23 cellular contexts compared by ENCODE assay signal in genomic region chrX:139831017-139831416, GRCh38.
DNase-seq lines count a peak whose midpoint lies in the region; ATAC-seq, FAIRE-seq and TF ChIP-seq lines count a peak whose summit lies in the region.
"Had no signal": no experiment of that assay in that cellular context is flagged by ENCODE, and none has a peak within 500 bp of the region (broad histone marks: within the 10 kb centered on the region; RNA-seq: fewer than 3 reads in every experiment).

No MANE protein-coding gene starts in this region.

- ATAC-seq in RWPE2 (ENCODE audit: low read depth) = no peak
- ATAC-seq: gastrocnemius medialis; stimulated activated naive CD8-positive, alpha-beta T cell treated with anti-CD3 and anti-CD28 coated beads, Interleukin-15, Interleukin-2, amounts not matched to agents 100 U/mL and 50 U/mL, for 24 hours had no signal

- no TSS peak for BruUV-seq in A673 (replicated peaks; lab: Mats Ljungman, UMichigan)

- DNase-seq in A673 (ENCODE audit: low spot score) (no peak), GM23248 (peak; percentile 13), RWPE2 (ENCODE audit: low spot score) (no peak), kidney (no peak), NCI-H187 treated with DMSO at 0.1 percent for 48 hours (lab: John Stamatoyannopoulos, UW) (no peak), NOMO-1 treated with dmso at 0.1 percent for 144 hours (lab: John Stamatoyannopoulos, UW; ENCODE audit: unreplicated experiment) (no peak), COLO829 (ENCODE audit: low spot score) (no peak), foreskin fibroblast (no peak)
- DNase-seq: activated naive CD4-positive, alpha-beta T cell; CD4-positive, alpha-beta memory T cell; central memory CD4-positive, alpha-beta T cell; dorsolateral prefrontal cortex; gastrocnemius medialis; GOT3; NCI-H1436 treated with DMSO at 0.1 percent for 48 hours; NCI-H2171 treated with DMSO at 0.1 percent for 48 hours; NCI-H526; Right ventricle myocardium superior; stimulated activated CD4-positive, alpha-beta T cell treated with anti-CD3 and anti-CD28 coated beads, Interleukin-2, amount 100 ng/mL, for 48 hours; stimulated activated naive CD8-positive, alpha-beta T cell treated with anti-CD3 and anti-CD28 coated beads, Interleukin-15, Interleukin-2, amounts not matched to agents 100 U/mL and 50 U/mL, for 24 hours; tibial artery had no signal

- TF ChIP-seq CTCF in A673 (conservative IDR thresholded peaks at IDR 0.05; ENCODE audit: low read depth, low read length) (no peak), RWPE2 (IDR thresholded peaks at IDR 0.05; ENCODE audit: poor library complexity, severe bottlenecking) (no peak), kidney (IDR thresholded peaks at IDR 0.05; ENCODE audit: borderline replicate concordance, extremely low read depth, insufficient read depth) (no peak), foreskin fibroblast (IDR thresholded peaks at IDR 0.05; ENCODE audit: low read depth, low read length) (no peak)

- H3K4me3 ChIP-seq in A673 (ENCODE audit: low read depth, low read length, poor library complexity, severe bottlenecking) = no peak overlapping the region
- H3K4me3 ChIP-seq in GM23248 = no peak overlapping the region
- no peak overlapping the region for H3K4me3 ChIP-seq in RWPE2 (ENCODE audit: severe bottlenecking)
- H3K4me3 ChIP-seq in kidney (ENCODE audit: low read length in 2 of 2) = peak overlapping the region in 1 of 2 donors; percentile 0
- H3K4me3 ChIP-seq in foreskin fibroblast (ENCODE audit: low read depth in 1 of 2, low read length in 2 of 2) = no peak overlapping the region
- H3K4me3 ChIP-seq: dorsolateral prefrontal cortex, gastrocnemius medialis, skin epidermis, tibial artery had no signal

- POLR2A ChIA-PET in A673 (lab: Charles Lee; ENCODE audit: low non-redundant PET) = interaction anchor here (0.6 kb wide), 1 partner anchor 1833 kb away, joined by 3 read pairs; no protein-coding TSS in a partner anchor

- H3K9me3 ChIP-seq in A673 (ENCODE audit: low read depth, low read length, poor library complexity, severe bottlenecking) (no peaks in the 10 kb centered on the region), GM23248 (ENCODE audit: low read depth) (no peaks in the 10 kb centered on the region), RWPE2 (ENCODE audit: severe bottlenecking) (no peaks in the 10 kb centered on the region), kidney (ENCODE audit: control insufficient read depth in 1 of 2, low read length in 2 of 2) (no peaks in the 10 kb centered on the region)
- H3K9me3 ChIP-seq: gastrocnemius medialis, tibial artery had no signal

- no peaks in the 10 kb centered on the region for H3K36me3 ChIP-seq in A673 (ENCODE audit: insufficient read depth, low read length, poor library complexity, severe bottlenecking)
- H3K36me3 ChIP-seq in GM23248 (ENCODE audit: low read depth) = no peaks in the 10 kb centered on the region
- no peaks in the 10 kb centered on the region for H3K36me3 ChIP-seq in RWPE2 (ENCODE audit: low read depth)
- H3K36me3 ChIP-seq in kidney (ENCODE audit: control insufficient read depth in 1 of 2, insufficient read depth in 2 of 2, low read length in 2 of 2) = no peaks in the 10 kb centered on the region
- H3K36me3 ChIP-seq: gastrocnemius medialis, tibial artery had no signal

- no peaks in the 10 kb centered on the region for H3K9me2 ChIP-seq in GM23248 (ENCODE audit: insufficient read depth)

- no peaks in the 10 kb centered on the region for H4K20me1 ChIP-seq in GM23248 (ENCODE audit: insufficient read depth)

- intact Hi-C loops in A673 (cut with micrococcal nuclease; ENCODE audit: unreplicated experiment) = loop anchor here (5.0 kb wide), 1 partner anchor 101 kb away; the partner anchor contains the start of gene ATP11C
- intact Hi-C loops in kidney (cut with DNase I) = no loop called here

- FAIRE-seq in kidney (lab: Jason Lieb, UNC) = peak; percentile 19

- H3K27ac ChIP-seq in A673 (ENCODE audit: low read depth, low read length, poor library complexity, severe bottlenecking) = peak overlapping the region; percentile 66
- H3K27ac ChIP-seq in GM23248 = no peak overlapping the region
- H3K27ac ChIP-seq in RWPE2 (ENCODE audit: poor library complexity, severe bottlenecking) = peak overlapping the region; percentile 23
- H3K27ac ChIP-seq in kidney (ENCODE audit: low read depth in 2 of 2, low read length in 2 of 2) = no peak overlapping the region
- H3K27ac ChIP-seq: dorsolateral prefrontal cortex, gastrocnemius medialis, parathyroid adenoma had no signal

- in situ Hi-C loops in GM23248 (cut with MboI) = no loop called here

- no peak overlapping the region for H3K4me2 ChIP-seq in GM23248 (ENCODE audit: unreplicated experiment)

- H3K9ac ChIP-seq in GM23248 (no peak overlapping the region), kidney (ENCODE audit: low read length in 2 of 2) (no peak overlapping the region)
- H3K9ac ChIP-seq: parathyroid adenoma had no signal

- 0 out of 2 replicates have a peak, but pooled peaks cover 5% of the 10 kb centered on the region for H3F3A ChIP-seq in GM23248 (ENCODE audit: insufficient read depth)

- H3K4me1 ChIP-seq in A673 (ENCODE audit: insufficient read depth, low read length, poor library complexity, severe bottlenecking) = peaks cover 86% of the 10 kb centered on the region
- H3K4me1 ChIP-seq in GM23248 (ENCODE audit: insufficient read depth) = peaks cover 27% of the 10 kb centered on the region
- H3K4me1 ChIP-seq in RWPE2 (ENCODE audit: insufficient read depth, poor library complexity, severe bottlenecking) = peaks cover 50% of the 10 kb centered on the region
- peaks cover 0 to under 1% of the 10 kb centered on the region in 2 donors for H3K4me1 ChIP-seq in kidney (ENCODE audit: control insufficient read depth in 1 of 2, insufficient read depth in 1 of 2, low read depth in 1 of 2, low read length in 2 of 2)

- H3K27me3 ChIP-seq in A673 (replicated peaks; ENCODE audit: insufficient read depth, low read depth, low read length, poor library complexity) (no peaks in the 10 kb centered on the region), GM23248 (replicated peaks; ENCODE audit: insufficient read depth) (no peaks in the 10 kb centered on the region), RWPE2 (ENCODE audit: insufficient read depth, poor library complexity, severe bottlenecking) (no peaks in the 10 kb centered on the region)
- H3K27me3 ChIP-seq: gastrocnemius medialis, tibial artery had no signal

- H3K79me2 ChIP-seq in GM23248 (ENCODE audit: insufficient read depth) = peaks cover 26% of the 10 kb centered on the region; the same call in 1 of the 2 replicates
- H3K79me2 ChIP-seq: parathyroid adenoma had no signal

- no peak overlapping the region for H2AFZ ChIP-seq in GM23248
- H2AFZ ChIP-seq: parathyroid adenoma had no signal

- CTCF ChIA-PET in A673 (lab: Charles Lee) = interaction anchor here (0.5 kb wide), 1 partner anchor 978 kb away, joined by 3 read pairs; no protein-coding TSS in a partner anchor

Comparison
In these comparisons a context has a peak if more than half of its experiments do, and no peak if none do; other contexts are left out.
1. H3K27ac ChIP-seq: peak in A673 (single experiment) and RWPE2 (single experiment); none in GM23248 (single experiment) and kidney (0 of 2).